In genomic region chr7:119175916-119176627, GRCh38 we compare ENCODE assay signal across 8 cellular contexts.
A peak's percentile ranks its signal among the peaks of the same experiment; 100 is the strongest.
DNase-seq lines count a peak whose midpoint lies in the region; ATAC-seq and TF ChIP-seq lines count a peak whose summit lies in the region.

No MANE protein-coding gene starts in this region.

- H3K27ac ChIP-seq in DOHH2 (ENCODE audit: low read depth, low read length) (no peak overlapping the region), HUES64 (ENCODE audit: low read depth, low read length) (peak overlapping the region; percentile 46; the same call in 1 of the 2 replicates), aorta (ENCODE audit: low read depth in 1 of 2, low read length in 2 of 2) (no peak overlapping the region)

- H3K4me3 ChIP-seq in DOHH2 (ENCODE audit: low read length) (no peak overlapping the region), HUES64 (ENCODE audit: low read length) (no peak overlapping the region), aorta (ENCODE audit: low read length in 2 of 2) (no peak overlapping the region)

- no peak overlapping the region for H3K9ac ChIP-seq in HUES64 (ENCODE audit: low read depth, low read length)

- H3K4me1 ChIP-seq in DOHH2 (ENCODE audit: control insufficient read depth, low read length) (no peaks in the 10 kb centered on the region), HUES64 (ENCODE audit: insufficient read depth, low read length) (peaks cover 22% of the 10 kb centered on the region), aorta (ENCODE audit: control insufficient read depth in 1 of 2, insufficient read depth in 2 of 2, low read length in 2 of 2) (no peaks in the 10 kb centered on the region)

- H3K9me2 ChIP-seq in DOHH2 (replicated peaks; ENCODE audit: control insufficient read depth, low read length): no peaks in the 10 kb centered on the region

- peak; percentile 79 for ATAC-seq in left lobe of liver
- no peak for ATAC-seq in aorta (ENCODE audit: low FRiP score)
- ATAC-seq in HG03571 (IDR thresholded peaks at IDR 0.05; ENCODE audit: unreplicated experiment): no peak

- H4K20me1 ChIP-seq in DOHH2 (ENCODE audit: control insufficient read depth, insufficient read depth, low read depth, low read length): no peaks in the 10 kb centered on the region

- intact Hi-C loops in aorta (cut with DNase I): loop anchor here (2.0 to 10.0 kb wide), 3 partner anchors 254 to 931 kb away; no protein-coding TSS in a partner anchor

- no peak overlapping the region for H3K4me2 ChIP-seq in DOHH2 (ENCODE audit: low read length)

- WGBS in HUES64: 4% methylated on average over 4 of the region's 6 CpGs
- WGBS in aorta, 2 donors: 12% methylated on average over 6 of the region's 6 CpGs

- no peaks in the 10 kb centered on the region for H3K36me3 ChIP-seq in DOHH2 (ENCODE audit: control insufficient read depth, low read length)
- no peaks in the 10 kb centered on the region for H3K36me3 ChIP-seq in HUES64 (ENCODE audit: insufficient read depth, low read length)
- no peaks in the 10 kb centered on the region for H3K36me3 ChIP-seq in aorta (ENCODE audit: control insufficient read depth in 1 of 2, insufficient read depth in 2 of 2, low read length in 1 of 2)

- DNase-seq in GM20000 (ENCODE audit: low spot score) (peak; percentile 30), NCI-H82 treated with DMSO at 0.1 percent for 48 hours (lab: John Stamatoyannopoulos, UW; ENCODE audit: unreplicated experiment) (peak; percentile 72), brain pericyte (ENCODE audit: low read depth, low spot score) (peak; percentile 20), left lobe of liver (ENCODE audit: low spot score) (no peak), aorta (no peak)

- TF ChIP-seq CTCF in DOHH2 (IDR thresholded peaks at IDR 0.05; ENCODE audit: low read depth, low read length, poor library complexity, severe bottlenecking) (peak; percentile 92), GM20000 (IDR thresholded peaks at IDR 0.05; ENCODE audit: extremely low read depth, missing control alignments) (peak; percentile 54)

- H3F3A ChIP-seq in DOHH2 (ENCODE audit: control insufficient read depth, insufficient read depth): 0 out of 2 replicates have a peak, but pooled peaks cover 3% of the 10 kb centered on the region

- H3K27me3 ChIP-seq in DOHH2 (ENCODE audit: control insufficient read depth, low read length): no peaks in the 10 kb centered on the region
- no peaks in the 10 kb centered on the region for H3K27me3 ChIP-seq in HUES64 (ENCODE audit: insufficient read depth, low read length)
- no peaks in the 10 kb centered on the region for H3K27me3 ChIP-seq in aorta (ENCODE audit: control insufficient read depth in 1 of 2, insufficient read depth in 2 of 2, low read length in 1 of 2)

- H3K79me2 ChIP-seq in DOHH2 (ENCODE audit: control insufficient read depth, low read length): no peaks in the 10 kb centered on the region

- H3K9me3 ChIP-seq in DOHH2 (ENCODE audit: control insufficient read depth, insufficient read depth, low read length) (no peaks in the 10 kb centered on the region), HUES64 (ENCODE audit: insufficient read depth, low read depth, low read length) (no peaks in the 10 kb centered on the region), aorta (ENCODE audit: control insufficient read depth, low read length) (no peaks in the 10 kb centered on the region)

Comparison
In these comparisons a context has a peak if more than half of its experiments do, and no peak if none do; other contexts are left out.
1. DNase-seq: peak in GM20000 (single experiment), NCI-H82 treated with DMSO at 0.1 percent for 48 hours (single experiment) and brain pericyte (single experiment); none in left lobe of liver (single experiment) and aorta (0 of 2).